In genomic region chr4:108946237-108946636, GRCh38 we compare ENCODE assay signal across 28 cellular contexts.
"Had no signal": no experiment of that assay in that cellular context is flagged by ENCODE, and none has a peak within 500 bp of the region (broad histone marks: within the 10 kb centered on the region; RNA-seq: fewer than 3 reads in every experiment).

No MANE protein-coding gene starts in this region.

- DNase-seq: colonic mucosa; cortex of kidney; dermis blood vessel endothelial cell; dorsolateral prefrontal cortex; effector CD4-positive, alpha-beta T cell; effector CD8-positive, alpha-beta T cell; effector memory CD4-positive, alpha-beta T cell; effector memory CD8-positive, alpha-beta T cell; endodermal cell; erythroblast; esophagus squamous epithelium; foreskin fibroblast; foreskin keratinocyte; foreskin melanocyte; gastrocnemius medialis; glutamatergic neuron; head of caudate nucleus; heart left ventricle; heart right ventricle had no signal

- H3K36me3 ChIP-seq: colonic mucosa, esophagus muscularis mucosa, esophagus squamous epithelium, gastrocnemius medialis, gastroesophageal sphincter, heart left ventricle, heart right ventricle had no signal

- ATAC-seq: effector memory CD8-positive, alpha-beta T cell; esophagus mucosa; foreskin keratinocyte; gastrocnemius medialis; gastroesophageal sphincter; heart left ventricle; heart right ventricle had no signal

- H3K9me3 ChIP-seq: colonic mucosa, esophagus muscularis mucosa, esophagus squamous epithelium, gastrocnemius medialis, gastroesophageal sphincter, heart left ventricle, heart right ventricle had no signal

- FAIRE-seq: colon, endometrium, endothelial cell of umbilical vein, frontal cortex had no signal

- H3K4me3 ChIP-seq: colonic mucosa, coronary artery, dorsolateral prefrontal cortex, esophagus muscularis mucosa, esophagus squamous epithelium, gastrocnemius medialis, gastroesophageal sphincter, heart left ventricle, heart right ventricle had no signal

- H3K4me1 ChIP-seq: colonic mucosa, esophagus muscularis mucosa, esophagus squamous epithelium, foreskin keratinocyte, gastroesophageal sphincter had no signal

- H3K27ac ChIP-seq: colonic mucosa, coronary artery, dorsolateral prefrontal cortex, epithelial cell of prostate, esophagus muscularis mucosa, esophagus squamous epithelium, foreskin keratinocyte, gastrocnemius medialis, gastroesophageal sphincter, heart left ventricle, heart right ventricle had no signal

- H3K27me3 ChIP-seq: colonic mucosa, dorsolateral prefrontal cortex, esophagus muscularis mucosa, esophagus squamous epithelium, gastrocnemius medialis, gastroesophageal sphincter, heart left ventricle, heart right ventricle had no signal
